In the genomic region with DNA sequence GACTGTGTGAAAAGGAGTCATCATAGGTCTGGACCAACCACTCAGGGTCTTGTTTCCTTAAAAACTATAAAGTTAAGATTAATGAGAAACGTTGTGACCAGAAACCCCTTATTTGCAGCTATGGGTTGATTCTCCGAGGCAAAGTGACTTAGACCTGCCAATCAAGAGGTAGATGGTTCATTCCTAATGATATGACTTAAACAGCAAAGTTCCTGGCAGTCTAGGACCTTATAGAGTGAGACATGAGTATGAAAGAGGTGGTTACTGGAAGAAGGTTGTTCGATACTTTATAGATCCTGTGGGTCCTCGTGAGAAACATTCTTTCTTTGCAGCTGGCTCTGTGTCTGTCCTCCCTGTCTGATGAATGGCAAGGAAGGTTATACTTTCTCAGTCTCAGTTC, we compare ENCODE assay signal across 20 cellular contexts. TPM values are rescaled to one million over a fixed set of nuclear protein-coding genes. Genes with fewer than 3 reads are reported as not detected.
DNase-seq lines count a peak whose midpoint lies in the region; ATAC-seq and TF ChIP-seq lines count a peak whose summit lies in the region.
"Had no signal": no experiment of that assay in that cellular context is flagged by ENCODE, and none has a peak within 500 bp of the region (broad histone marks: within the 10 kb centered on the region; RNA-seq: fewer than 3 reads in every experiment).

No MANE protein-coding gene starts in this region.

- no peaks in the 10 kb centered on the region for H3K27me3 ChIP-seq in SJCRH30
- H3K27me3 ChIP-seq in MG63 = no peaks in the 10 kb centered on the region
- H3K27me3 ChIP-seq: Peyer's patch had no signal

- no peaks in the 10 kb centered on the region for H3K9me3 Mint-ChIP-seq in endothelial cell (ENCODE audit: unreplicated experiment)
- H3K9me3 Mint-ChIP-seq in osteocyte (ENCODE audit: unreplicated experiment) = no peaks in the 10 kb centered on the region
- H3K9me3 Mint-ChIP-seq: T-helper 2 cell treated with Interferon-gamma antibody and Interleukin-4, amounts not matched to agents 5 μg/mL and 100 μg/mL, for 36 hours had no signal

- no peaks in the 10 kb centered on the region for H3K36me3 ChIP-seq in ES-I3 (ENCODE audit: insufficient read depth, low read length)
- peaks cover 3% of the 10 kb centered on the region; the same call in 1 of the 2 replicates for H3K36me3 ChIP-seq in SJCRH30
- H3K36me3 ChIP-seq in MG63 = peaks cover 2% of the 10 kb centered on the region; the same call in 1 of the 2 replicates

- DNase-seq in SJCRH30 (no peak), endothelial cell (ENCODE audit: low spot score) (no peak), osteocyte (ENCODE audit: extremely low spot score, unreplicated experiment) (no peak), MG63 (no peak)
- DNase-seq: activated CD4-positive, alpha-beta T cell treated with anti-CD3 and anti-CD28 coated beads for 4 hours; activated T-cell treated with anti-CD3 and anti-CD28 coated beads, Interleukin-2, amount 50 U/mL, for 48 hours; KG1; mucosa of descending colon; NCI-H1436 treated with DMSO at 0.1 percent for 48 hours; NCI-H510A treated with DMSO at 0.1 percent for 48 hours; Peyer's patch; stimulated activated CD4-positive, alpha-beta T cell treated with anti-CD3 and anti-CD28 coated beads, Interleukin-1b, Interleukin-23, amount 100 ng/mL, for 48 hours; stimulated activated CD8-positive, alpha-beta memory T cell treated with anti-CD3 and anti-CD28 coated beads, Interleukin-4, amount 100 ng/mL, for 48 hours; trophoblast cell had no signal

- H3K4me1 ChIP-seq in ES-I3 (ENCODE audit: insufficient read depth, low read length) (peaks cover 22% of the 10 kb centered on the region), SJCRH30 (peaks cover 12% of the 10 kb centered on the region)

- no peak overlapping the region for H3K4me3 Mint-ChIP-seq in endothelial cell (ENCODE audit: unreplicated experiment)
- peak overlapping the region; percentile 34 for H3K4me3 Mint-ChIP-seq in osteocyte (ENCODE audit: unreplicated experiment)
- H3K4me3 Mint-ChIP-seq: T-helper 2 cell treated with Interferon-gamma antibody and Interleukin-4, amounts not matched to agents 5 μg/mL and 100 μg/mL, for 36 hours had no signal

- no peaks in the 10 kb centered on the region for H3K9me3 ChIP-seq in ES-I3 (ENCODE audit: control insufficient read depth, insufficient read depth, low read length)
- no peaks in the 10 kb centered on the region for H3K9me3 ChIP-seq in SJCRH30 (replicated peaks)
- H3K9me3 ChIP-seq in MG63 = no peaks in the 10 kb centered on the region
- H3K9me3 ChIP-seq: mucosa of descending colon, Peyer's patch had no signal

- H3K4me3 ChIP-seq in SJCRH30 (no peak overlapping the region), MG63 (no peak overlapping the region)
- H3K4me3 ChIP-seq: coronary artery, mucosa of descending colon, Peyer's patch had no signal

- 0 out of 2 replicates have a peak overlapping the region, but pooled peaks have one; percentile 9 for H3K9ac ChIP-seq in ES-I3 (ENCODE audit: low read depth, low read length)

- TF ChIP-seq CTCF in endothelial cell (IDR thresholded peaks at IDR 0.05; ENCODE audit: unreplicated experiment) (no peak), osteocyte (IDR thresholded peaks at IDR 0.05) (no peak)

- H3K27me3 Mint-ChIP-seq in endothelial cell (ENCODE audit: unreplicated experiment) (peaks cover 6% of the 10 kb centered on the region), osteocyte (ENCODE audit: unreplicated experiment) (no peaks in the 10 kb centered on the region)

- no peak for ATAC-seq in HG02885 (IDR thresholded peaks at IDR 0.05; ENCODE audit: poor library complexity, unreplicated experiment)
- no peak for ATAC-seq in HG02884 (IDR thresholded peaks at IDR 0.05; ENCODE audit: unreplicated experiment)
- no peak for ATAC-seq in HG03108 (IDR thresholded peaks at IDR 0.05; ENCODE audit: unreplicated experiment)

- H3K27ac Mint-ChIP-seq in endothelial cell (ENCODE audit: unreplicated experiment) = peak overlapping the region; percentile 59
- peak overlapping the region; percentile 94 for H3K27ac Mint-ChIP-seq in osteocyte (ENCODE audit: unreplicated experiment)
- H3K27ac Mint-ChIP-seq: T-helper 2 cell treated with Interferon-gamma antibody and Interleukin-4, amounts not matched to agents 5 μg/mL and 100 μg/mL, for 36 hours had no signal

- H3K27ac ChIP-seq in SJCRH30 = peak overlapping the region; percentile 46
- H3K27ac ChIP-seq: coronary artery had no signal

- H3K4me1 Mint-ChIP-seq in endothelial cell (ENCODE audit: unreplicated experiment) (peaks cover 50% of the 10 kb centered on the region), osteocyte (ENCODE audit: unreplicated experiment) (peaks cover 40% of the 10 kb centered on the region)

- H3K36me3 Mint-ChIP-seq in endothelial cell (ENCODE audit: low read depth, unreplicated experiment) = peaks cover 11% of the 10 kb centered on the region
- no peaks in the 10 kb centered on the region for H3K36me3 Mint-ChIP-seq in osteocyte (ENCODE audit: unreplicated experiment)

RNA-seq across cellular contexts. Expression of a gene that starts 8.0 kb away (rescaled TPM):
- total RNA-seq in SJCRH30 (2014; rRNA removed; shearing (Covaris generic)) = 17.0 and 20.5 TPM in 2 replicates
- 29.8 TPM for total RNA-seq in endothelial cell (ENCODE audit: unreplicated experiment)
- 9.8 and 12.7 TPM in 2 replicates for total RNA-seq in osteocyte
- 2.4 and 6.2 TPM in 2 replicates for total RNA-seq in MG63 (2014; rRNA removed; shearing (Covaris generic); ENCODE audit: low replicate concordance)

RNA-seq across cellular contexts. Expression of a gene that starts 49.3 kb away (rescaled TPM):
- total RNA-seq in SJCRH30 (2014; rRNA removed; shearing (Covaris generic)) = 7.9 and 8.1 TPM in 2 replicates
- total RNA-seq in endothelial cell (ENCODE audit: unreplicated experiment) = 27.8 TPM
- total RNA-seq in osteocyte = 30.8 and 35.5 TPM in 2 replicates
- total RNA-seq in MG63 (2014; rRNA removed; shearing (Covaris generic); ENCODE audit: low replicate concordance) = 25.8 and 43.8 TPM in 2 replicates
